ENCODE assay signal across 1 cellular context in genomic region chr16:10509534-10510025, GRCh38.
TF ChIP-seq lines count a peak whose summit lies in the region.

No MANE protein-coding gene starts in this region.

TF ChIP-seq in K562, 482 proteins besides CTCF, POLR2A, EP300 and RAD21 (continued from another document and continues in another):
- no peak for TF ChIP-seq ZHX1 (conservative IDR thresholded peaks at IDR 0.05; ENCODE audit: low read length)
- peak; percentile 17; the same call in 1 of the 2 replicates for TF ChIP-seq TCF3 (CRISPR knock-in tag; IDR thresholded peaks at IDR 0.05)
- no peak for TF ChIP-seq HLTF (IDR thresholded peaks at IDR 0.05)
- no peak for TF ChIP-seq FOXA1 (IDR thresholded peaks at IDR 0.05; ENCODE audit: borderline replicate concordance)
- no peak for TF ChIP-seq ERF (CRISPR knock-in tag; IDR thresholded peaks at IDR 0.05)
- no peak for TF ChIP-seq PBX2 (CRISPR knock-in tag; IDR thresholded peaks at IDR 0.05; ENCODE audit: low read depth)
- no peak for TF ChIP-seq PBX2 (tag; conservative IDR thresholded peaks at IDR 0.05; ENCODE audit: low read depth)
- TF ChIP-seq DEAF1 (CRISPR knock-in tag; IDR thresholded peaks at IDR 0.05), result peak; percentile 93
- TF ChIP-seq RB1 (IDR thresholded peaks at IDR 0.05; ENCODE audit: low read depth), result peak; percentile 29; the same call in 1 of the 2 replicates
- no peak for TF ChIP-seq ZNF57 (CRISPR knock-in tag; IDR thresholded peaks at IDR 0.05)
- no peak for TF ChIP-seq ZNF707 (CRISPR knock-in tag; conservative IDR thresholded peaks at IDR 0.05)
- no peak for TF ChIP-seq BRD9 (IDR thresholded peaks at IDR 0.05; ENCODE audit: low read depth, partially characterized antibody)
- no peak for TF ChIP-seq TAF9B (IDR thresholded peaks at IDR 0.05; ENCODE audit: partially characterized antibody)
- TF ChIP-seq KAT2B (IDR thresholded peaks at IDR 0.05; ENCODE audit: low read depth, low read length), result no peak
- no peak for TF ChIP-seq ZNF184 (CRISPR knock-in tag; IDR thresholded peaks at IDR 0.05)
- no peak for TF ChIP-seq RBM25 (IDR thresholded peaks at IDR 0.05; ENCODE audit: low read depth, low read length, severe bottlenecking)
- no peak for TF ChIP-seq POLR3G (IDR thresholded peaks at IDR 0.05; ENCODE audit: extremely low read depth, insufficient read length, insufficient replicate concordance)
- no peak for TF ChIP-seq CEBPB (tag; IDR thresholded peaks at IDR 0.05)
- no peak for TF ChIP-seq PTRF (tag; IDR thresholded peaks at IDR 0.05)
- no peak for TF ChIP-seq ELK1 (CRISPR knock-in tag; IDR thresholded peaks at IDR 0.05)
- TF ChIP-seq CLOCK (CRISPR knock-in tag; IDR thresholded peaks at IDR 0.05; ENCODE audit: borderline replicate concordance), result no peak
- no peak for TF ChIP-seq LCOR (CRISPR knock-in tag; IDR thresholded peaks at IDR 0.05)
- TF ChIP-seq ZNF282 (CRISPR knock-in tag; IDR thresholded peaks at IDR 0.05), result no peak
- no peak for TF ChIP-seq ZC3H11A (IDR thresholded peaks at IDR 0.05; ENCODE audit: low read depth, low read length)
- TF ChIP-seq FUS (optimal IDR thresholded peaks at IDR 0.05; ENCODE audit: low read depth, low read length), result no peak
- peak; percentile 77 for TF ChIP-seq CC2D1A (IDR thresholded peaks at IDR 0.05)
- no peak for TF ChIP-seq THAP12 (CRISPR knock-in tag; IDR thresholded peaks at IDR 0.05)
- no peak for TF ChIP-seq AFF4 (CRISPR knock-in tag; IDR thresholded peaks at IDR 0.05)
- peak; percentile 59; the same call in 1 of the 2 replicates for TF ChIP-seq CHAMP1 (IDR thresholded peaks at IDR 0.05)
- TF ChIP-seq BCOR (IDR thresholded peaks at IDR 0.05), result no peak
- TF ChIP-seq NFATC3 (IDR thresholded peaks at IDR 0.05), result no peak
- TF ChIP-seq PKNOX1 (IDR thresholded peaks at IDR 0.05), result no peak
- TF ChIP-seq EHMT2 (IDR thresholded peaks at IDR 0.05), result 0 out of 2 replicates have a peak, but pooled peaks have one; percentile 32
- TF ChIP-seq NFE2 (IDR thresholded peaks at IDR 0.05; ENCODE audit: low read depth), result no peak
- TF ChIP-seq ZKSCAN8 (CRISPR knock-in tag; IDR thresholded peaks at IDR 0.05), result no peak
- no peak for TF ChIP-seq FOXP1 (CRISPR knock-in tag; IDR thresholded peaks at IDR 0.05)
- TF ChIP-seq STAG1 (CRISPR knock-in tag; IDR thresholded peaks at IDR 0.05; ENCODE audit: borderline replicate concordance), result peak; percentile 70; the same call in 1 of the 2 replicates
- TF ChIP-seq ZNF398 (CRISPR knock-in tag; IDR thresholded peaks at IDR 0.05), result no peak
